Comparison of ENCODE assay signal across 2 cellular contexts in genomic region chr4:15333692-15334633, GRCh38.
TF ChIP-seq lines count a peak whose summit lies in the region.

No MANE protein-coding gene starts in this region.

TF ChIP-seq in GM12878, 131 proteins besides CTCF, POLR2A, EP300 and RAD21:
- TF ChIP-seq ZNF207 (IDR thresholded peaks at IDR 0.05; ENCODE audit: borderline replicate concordance) (no peak), BCL11A (IDR thresholded peaks at IDR 0.05; ENCODE audit: low read depth, low read length) (peak; percentile 31; the same call in 1 of the 2 replicates), CEBPZ (IDR thresholded peaks at IDR 0.05; ENCODE audit: low read depth, low read length) (no peak), RFX5 (IDR thresholded peaks at IDR 0.05; ENCODE audit: low read depth, low read length) (no peak), MTA2 (IDR thresholded peaks at IDR 0.05; ENCODE audit: low read depth) (peak; percentile 86), GABPA (IDR thresholded peaks at IDR 0.05; ENCODE audit: low read depth) (no peak)

TF ChIP-seq in WTC11, 78 proteins besides CTCF, POLR2A, EP300 and RAD21:
- TF ChIP-seq SOX15 (CRISPR knock-in tag; IDR thresholded peaks at IDR 0.05) (no peak), GRHL2 (CRISPR knock-in tag; IDR thresholded peaks at IDR 0.05; ENCODE audit: insufficient replicate concordance, severe bottlenecking) (no peak), TCF7 (CRISPR knock-in tag; IDR thresholded peaks at IDR 0.05; ENCODE audit: low read depth) (no peak), OVOL2 (CRISPR knock-in tag; IDR thresholded peaks at IDR 0.05; ENCODE audit: borderline replicate concordance) (no peak), ZNF423 (CRISPR knock-in tag; IDR thresholded peaks at IDR 0.05) (no peak), E2F1 (CRISPR knock-in tag; IDR thresholded peaks at IDR 0.05) (no peak), ZNF396 (CRISPR knock-in tag; IDR thresholded peaks at IDR 0.05; ENCODE audit: borderline replicate concordance) (no peak), JAZF1 (CRISPR knock-in tag; IDR thresholded peaks at IDR 0.05) (no peak), CDX4 (CRISPR knock-in tag; IDR thresholded peaks at IDR 0.05; ENCODE audit: borderline replicate concordance) (no peak), ZNF232 (CRISPR knock-in tag; IDR thresholded peaks at IDR 0.05) (no peak)
TF ChIP-seq in WTC11: peak in this region for 0.
